27 cellular contexts compared by ENCODE assay signal in the genomic region with DNA sequence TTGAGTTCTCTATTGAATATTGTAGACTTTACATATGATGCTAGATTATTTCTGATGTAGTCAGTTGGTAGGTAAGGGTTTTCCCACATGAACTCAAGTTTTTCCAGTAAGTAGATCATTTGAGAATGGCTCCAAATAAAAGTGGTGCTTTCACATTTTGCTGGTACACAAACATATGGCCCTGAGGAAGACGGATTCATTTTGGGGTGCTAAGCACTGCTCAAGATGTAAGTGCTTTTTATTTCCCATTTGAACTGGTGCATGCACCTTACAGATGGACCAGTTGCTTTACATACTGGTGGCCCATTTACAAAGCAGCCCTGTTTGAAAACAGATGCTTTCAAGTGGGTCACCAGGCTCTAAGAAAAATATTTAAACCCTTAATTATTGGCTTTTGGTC.
"Had no signal": no experiment of that assay in that cellular context is flagged by ENCODE, and none has a peak within 500 bp of the region (broad histone marks: within the 10 kb centered on the region; RNA-seq: fewer than 3 reads in every experiment).

No MANE protein-coding gene starts in this region.

- H3K9me3 Mint-ChIP-seq: activated CD4-positive, alpha-beta T cell treated with anti-CD3 and anti-CD28 coated beads, Interleukin-2, amount 10 ng/mL, durations not matched to agents 24 days and 14 days; activated naive CD4-positive, alpha-beta T cell treated with anti-CD3 and anti-CD28 coated beads, Interleukin-2, amount 50 U/mL, for 24 hours; activated T-helper 1 cell treated with anti-CD3 and anti-CD28 coated beads, Interleukin-12 subunit alpha, Interleukin-12 subunit beta, Interleukin-2, Interleukin-4 antibody, amounts not matched to agents 30 ng/mL and 10 ng/mL and 1 ng/mL, durations not matched to agents 14 hours and 24 hours and 36 hours; dendritic cell treated with granulocyte-macrophage colony-stimulating factor and Interleukin-4, amounts not matched to agents 40 ng/mL and 50 ng/mL, for 4 days; endodermal cell; stimulated activated naive B cell treated with anti-CD40 and anti-IgM and Interleukin-4, amounts not matched to agents 10 μg/mL and 1 μg/mL and 100 μg/mL, for 72 hours had no signal

- H3K27ac ChIP-seq: left ventricle myocardium inferior, suprapubic skin, tibial artery had no signal

- DNase-seq: activated CD4-positive, alpha-beta memory T cell treated with anti-CD3 and anti-CD28 coated beads for 36 hours; activated CD4-positive, alpha-beta T cell treated with anti-CD3 and anti-CD28 coated beads, Interleukin-2, amount 10 ng/mL, durations not matched to agents 24 days and 14 days; activated CD4-positive, CD25-positive, alpha-beta regulatory T cell treated with anti-CD3 and anti-CD28 coated beads, Interleukin-2, amount 50 U/mL, for 72 hours; activated CD8-positive, alpha-beta memory T cell treated with anti-CD3 and anti-CD28 coated beads, Interleukin-2, amount 50 U/mL, for 4 hours; activated gamma-delta T cell; activated T-cell treated with anti-CD3 and anti-CD28 coated beads, Interleukin-2, amount 50 U/mL, for 1 hour; central memory CD4-positive, alpha-beta T cell; endodermal cell; foreskin melanocyte; left ventricle myocardium inferior; mammary epithelial cell; natural killer cell; posterior cingulate gyrus; retina; small intestine; stimulated activated CD4-positive, alpha-beta T cell treated with anti-CD3 and anti-CD28 coated beads, Interleukin-1b, Interleukin-23, amount 100 ng/mL, for 48 hours; stimulated activated naive B cell treated with anti-CD40 and anti-IgM and Interleukin-4, amounts not matched to agents 10 μg/mL and 1 μg/mL and 100 μg/mL, for 72 hours; stomach; T-helper 2 cell; tibial artery had no signal

- H3K4me1 Mint-ChIP-seq: activated CD4-positive, alpha-beta T cell treated with anti-CD3 and anti-CD28 coated beads, Interleukin-2, amount 10 ng/mL, durations not matched to agents 24 days and 14 days; activated naive CD4-positive, alpha-beta T cell treated with anti-CD3 and anti-CD28 coated beads, Interleukin-2, amount 50 U/mL, for 24 hours; natural killer cell; stimulated activated naive B cell treated with anti-CD40 and anti-IgM and Interleukin-4, amounts not matched to agents 10 μg/mL and 1 μg/mL and 100 μg/mL, for 72 hours had no signal

- H3K9me3 ChIP-seq: breast epithelium, left ventricle myocardium inferior, stomach, suprapubic skin, tibial artery had no signal

- ATAC-seq: esophagus mucosa; natural killer cell; sciatic nerve; stimulated activated naive B cell treated with anti-CD40 and anti-IgM and Interleukin-4, amounts not matched to agents 10 μg/mL and 1 μg/mL and 100 μg/mL, for 72 hours had no signal

- H3K27ac Mint-ChIP-seq: activated CD4-positive, alpha-beta memory T cell treated with anti-CD3 and anti-CD28 coated beads for 36 hours; activated CD4-positive, alpha-beta T cell treated with anti-CD3 and anti-CD28 coated beads, Interleukin-2, amount 10 ng/mL, durations not matched to agents 24 days and 14 days; activated naive CD4-positive, alpha-beta T cell treated with anti-CD3 and anti-CD28 coated beads, Interleukin-2, amount 50 U/mL, for 24 hours; activated T-helper 1 cell treated with anti-CD3 and anti-CD28 coated beads, Interleukin-12 subunit alpha, Interleukin-12 subunit beta, Interleukin-2, Interleukin-4 antibody, amounts not matched to agents 30 ng/mL and 10 ng/mL and 1 ng/mL, durations not matched to agents 14 hours and 24 hours and 36 hours; dendritic cell treated with granulocyte-macrophage colony-stimulating factor and Interleukin-4, amounts not matched to agents 40 ng/mL and 50 ng/mL, for 4 days; endodermal cell; natural killer cell; stimulated activated naive B cell treated with anti-CD40 and anti-IgM and Interleukin-4, amounts not matched to agents 10 μg/mL and 1 μg/mL and 100 μg/mL, for 72 hours had no signal

- H3K36me3 Mint-ChIP-seq: activated CD4-positive, alpha-beta memory T cell treated with anti-CD3 and anti-CD28 coated beads for 36 hours; activated naive CD4-positive, alpha-beta T cell treated with anti-CD3 and anti-CD28 coated beads, Interleukin-2, amount 50 U/mL, for 24 hours; natural killer cell; stimulated activated naive B cell treated with anti-CD40 and anti-IgM and Interleukin-4, amounts not matched to agents 10 μg/mL and 1 μg/mL and 100 μg/mL, for 72 hours had no signal

- H3K27me3 ChIP-seq: breast epithelium, stomach, suprapubic skin, tibial artery had no signal

- H3K4me3 Mint-ChIP-seq: activated CD4-positive, alpha-beta memory T cell treated with anti-CD3 and anti-CD28 coated beads for 36 hours; activated CD4-positive, alpha-beta T cell treated with anti-CD3 and anti-CD28 coated beads, Interleukin-2, amount 10 ng/mL, durations not matched to agents 24 days and 14 days; activated naive CD4-positive, alpha-beta T cell treated with anti-CD3 and anti-CD28 coated beads, Interleukin-2, amount 50 U/mL, for 24 hours; activated T-helper 1 cell treated with anti-CD3 and anti-CD28 coated beads, Interleukin-12 subunit alpha, Interleukin-12 subunit beta, Interleukin-2, Interleukin-4 antibody, amounts not matched to agents 30 ng/mL and 10 ng/mL and 1 ng/mL, durations not matched to agents 14 hours and 24 hours and 36 hours; dendritic cell treated with granulocyte-macrophage colony-stimulating factor and Interleukin-4, amounts not matched to agents 40 ng/mL and 50 ng/mL, for 4 days; endodermal cell; natural killer cell; stimulated activated naive B cell treated with anti-CD40 and anti-IgM and Interleukin-4, amounts not matched to agents 10 μg/mL and 1 μg/mL and 100 μg/mL, for 72 hours had no signal

- H3K27me3 Mint-ChIP-seq: activated CD4-positive, alpha-beta memory T cell treated with anti-CD3 and anti-CD28 coated beads for 36 hours; activated CD4-positive, alpha-beta T cell treated with anti-CD3 and anti-CD28 coated beads, Interleukin-2, amount 10 ng/mL, durations not matched to agents 24 days and 14 days; dendritic cell treated with granulocyte-macrophage colony-stimulating factor and Interleukin-4, amounts not matched to agents 40 ng/mL and 50 ng/mL, for 4 days had no signal

- H3K36me3 ChIP-seq: breast epithelium, left ventricle myocardium inferior, stomach, suprapubic skin, tibial artery had no signal

- H3K4me1 ChIP-seq: breast epithelium, left ventricle myocardium inferior, suprapubic skin, tibial artery had no signal

- H3K4me3 ChIP-seq: left ventricle myocardium inferior, stomach, suprapubic skin, tibial artery had no signal
